1 cellular context compared by ENCODE assay signal in genomic region chr11:122214567-122214966, GRCh38.
A peak's percentile ranks its signal among the peaks of the same experiment; 100 is the strongest.
TF ChIP-seq lines count a peak whose summit lies in the region.

No MANE protein-coding gene starts in this region.

TF ChIP-seq in IMR-90, 13 proteins besides CTCF, POLR2A, EP300 and RAD21:
- peak; percentile 6 for TF ChIP-seq RCOR1 (IDR thresholded peaks at IDR 0.05; ENCODE audit: insufficient replicate concordance, low read length)
- no peak for TF ChIP-seq CEBPB (IDR thresholded peaks at IDR 0.05; ENCODE audit: low read depth, low read length)
- TF ChIP-seq BHLHE40 (IDR thresholded peaks at IDR 0.05; ENCODE audit: low read depth, low read length), result peak; percentile 80
- no peak for TF ChIP-seq MXI1 (IDR thresholded peaks at IDR 0.05; ENCODE audit: borderline replicate concordance, low read depth, low read length)
- no peak for TF ChIP-seq NFE2L2 (IDR thresholded peaks at IDR 0.05; ENCODE audit: low read depth, low read length)
- no peak for TF ChIP-seq CHD1 (IDR thresholded peaks at IDR 0.05; ENCODE audit: low read depth, low read length)
